In the genomic region with DNA sequence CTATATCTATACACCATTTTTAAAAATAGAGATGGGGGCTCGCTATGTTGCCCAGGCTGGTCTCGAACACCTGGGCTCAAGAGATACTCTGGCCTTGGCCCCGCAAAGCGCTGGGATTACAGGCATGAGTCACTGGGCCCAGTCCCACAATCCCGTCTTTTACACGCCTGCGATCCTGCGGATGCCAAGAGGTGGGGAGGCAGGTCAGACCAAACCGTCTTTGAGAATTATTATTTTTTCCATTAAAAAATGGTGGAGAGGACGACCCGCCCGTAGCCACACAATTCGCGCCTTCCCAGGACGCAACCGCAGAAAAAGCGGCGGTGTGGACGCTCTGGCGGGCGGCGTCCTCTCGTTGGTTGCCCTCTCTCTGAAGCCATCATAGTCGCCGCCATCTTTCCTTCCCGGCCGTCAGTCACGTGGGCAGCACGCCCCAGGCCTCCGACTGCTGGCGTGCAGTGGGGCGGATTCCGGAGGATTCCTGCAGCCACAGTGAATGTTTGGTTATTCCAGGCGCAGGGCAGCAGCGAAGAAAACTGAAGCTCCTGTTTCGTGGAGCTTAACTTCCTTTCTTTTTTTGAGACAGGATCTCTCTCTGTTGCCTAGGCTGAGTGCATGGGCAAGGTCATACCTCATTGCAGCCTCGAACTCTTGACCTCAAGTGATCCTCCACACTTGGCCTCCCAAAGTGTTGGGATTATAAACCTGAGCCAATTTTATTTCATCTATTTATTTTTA, we compare ENCODE assay signal across 8 cellular contexts. TPM values are rescaled to one million over a fixed set of nuclear protein-coding genes. Genes with fewer than 3 reads are reported as not detected.
A peak's percentile ranks its signal among the peaks of the same experiment; 100 is the strongest.
DNase-seq lines count a peak whose midpoint lies in the region; ATAC-seq and FAIRE-seq lines count a peak whose summit lies in the region.

No MANE protein-coding gene starts in this region.

- H3K4me1 ChIP-seq in mesodermal cell (ENCODE audit: control insufficient read depth, insufficient read depth, low read length, poor library complexity, severe bottlenecking), result peaks cover 12% of the 10 kb centered on the region

- no peaks in the 10 kb centered on the region for H3K9me3 ChIP-seq in mesodermal cell (ENCODE audit: control insufficient read depth, low read length)

- FAIRE-seq in G401.6 (lab: Jason Lieb, UNC) (peak; percentile 93), endometrium (lab: Jason Lieb, UNC) (peak; percentile 96)

- peak overlapping the region; percentile 87 for H3K27ac ChIP-seq in mesodermal cell (ENCODE audit: low read depth, low read length, severe bottlenecking)

- ATAC-seq in HG02798 (IDR thresholded peaks at IDR 0.05; ENCODE audit: poor library complexity, unreplicated experiment) (peak; percentile 83), HG03521 (IDR thresholded peaks at IDR 0.05; ENCODE audit: unreplicated experiment) (no peak)

- H3K4me3 ChIP-seq in mesodermal cell (ENCODE audit: extremely low read depth, insufficient read depth, low read length, poor library complexity, severe bottlenecking), result peak overlapping the region; percentile 27

- WGBS in mesodermal cell (ENCODE audit: insufficient coverage in 2 of 2), 2 experiments, result 1 to 6% methylated on average over 34 to 37 of the region's 37 CpGs

- peak; percentile 54 for DNase-seq in NCI-H82 treated with DMSO at 0.1 percent for 48 hours (lab: John Stamatoyannopoulos, UW; ENCODE audit: unreplicated experiment)
- peak; percentile 82 for DNase-seq in activated CD8-positive, alpha-beta memory T cell treated with anti-CD3 and anti-CD28 coated beads, Interleukin-2, amount 50 U/mL, for 4 hours
- peak; percentile 58 for DNase-seq in stimulated activated CD8-positive, alpha-beta memory T cell treated with anti-CD3 and anti-CD28 coated beads, Interleukin-12 subunit alpha, Interleukin-12 subunit beta, amount 100 ng/mL, for 24 hours (ENCODE audit: extremely low read depth)

- no peaks in the 10 kb centered on the region for H3K36me3 ChIP-seq in mesodermal cell (ENCODE audit: control insufficient read depth, insufficient read depth, low read length)

RNA-seq across cellular contexts. Expression of a gene that starts 9.9 kb away (rescaled TPM):
- 80.4 TPM for polyA plus RNA-seq in mesodermal cell (2013, experiment 1 of 2)
- 63.6 TPM for polyA plus RNA-seq in mesodermal cell (2013, experiment 2 of 2)

RNA-seq across cellular contexts. Expression of a gene that starts 15.2 kb away (rescaled TPM):
- 16.4 TPM for polyA plus RNA-seq in mesodermal cell (2013, experiment 1 of 2)
- polyA plus RNA-seq in mesodermal cell (2013, experiment 2 of 2), result 14.7 TPM

RNA-seq across cellular contexts. Expression of a gene that starts 29.9 kb away (rescaled TPM):
- polyA plus RNA-seq in mesodermal cell (2013, experiment 1 of 2), result 86.0 TPM
- polyA plus RNA-seq in mesodermal cell (2013, experiment 2 of 2), result 68.8 TPM

RNA-seq across cellular contexts. Expression of a gene that starts 37.6 kb away (rescaled TPM):
- polyA plus RNA-seq in mesodermal cell (2013, experiment 1 of 2), result 89.6 TPM
- 82.7 TPM for polyA plus RNA-seq in mesodermal cell (2013, experiment 2 of 2)

RNA-seq across cellular contexts. Expression of a gene that starts 52.2 kb away (rescaled TPM):
- 1.5 TPM for polyA plus RNA-seq in mesodermal cell (2013, experiment 1 of 2)
- 0.86 TPM for polyA plus RNA-seq in mesodermal cell (2013, experiment 2 of 2)
